8 cellular contexts compared by ENCODE assay signal in genomic region chr10:31101123-31101522, GRCh38.
DNase-seq lines count a peak whose midpoint lies in the region; ATAC-seq and TF ChIP-seq lines count a peak whose summit lies in the region.

No MANE protein-coding gene starts in this region.

- no peaks in the 10 kb centered on the region for H3K9me3 Mint-ChIP-seq in activated naive CD8-positive, alpha-beta T cell treated with anti-CD3 and anti-CD28 coated beads for 36 hours
- no peaks in the 10 kb centered on the region for H3K9me3 Mint-ChIP-seq in WTC11

- ATAC-seq in GM21717 (IDR thresholded peaks at IDR 0.05; ENCODE audit: unreplicated experiment) = peak; percentile 83
- ATAC-seq in WTC11 = no peak

- no peaks in the 10 kb centered on the region for H3K27me3 Mint-ChIP-seq in activated naive CD8-positive, alpha-beta T cell treated with anti-CD3 and anti-CD28 coated beads for 36 hours
- H3K27me3 Mint-ChIP-seq in WTC11 (ENCODE audit: low read depth) = no peaks in the 10 kb centered on the region

- H3K36me3 ChIP-seq in H7 (replicated peaks; ENCODE audit: control insufficient read depth, insufficient read depth, low read length) = no peaks in the 10 kb centered on the region

- no peak overlapping the region for H3K4me3 ChIP-seq in AG09309 (ENCODE audit: control insufficient read depth, low read depth, low read length)
- H3K4me3 ChIP-seq in H7 (ENCODE audit: insufficient read depth, low read depth, low read length) = no peak overlapping the region

- no peaks in the 10 kb centered on the region for H3K27me3 ChIP-seq in H7 (ENCODE audit: control insufficient read depth, insufficient read depth, low read length)

- H3K4me1 Mint-ChIP-seq in activated naive CD8-positive, alpha-beta T cell treated with anti-CD3 and anti-CD28 coated beads for 36 hours = peaks cover 34% of the 10 kb centered on the region
- H3K4me1 Mint-ChIP-seq in WTC11 = peaks cover 8% of the 10 kb centered on the region

- H3K27ac Mint-ChIP-seq in activated naive CD8-positive, alpha-beta T cell treated with anti-CD3 and anti-CD28 coated beads for 36 hours = peak overlapping the region; percentile 72
- no peak overlapping the region for H3K27ac Mint-ChIP-seq in WTC11

- peak; percentile 31 for DNase-seq in AG09309 (ENCODE audit: low read depth)
- peak; percentile 40 for DNase-seq in NCI-H226
- DNase-seq in activated naive CD8-positive, alpha-beta T cell treated with anti-CD3 and anti-CD28 coated beads for 36 hours = peak; percentile 72
- peak; percentile 37 for DNase-seq in pulmonary artery endothelial cell (ENCODE audit: low read depth, low spot score)
- no peak for DNase-seq in NCI-H2171 treated with DMSO at 0.1 percent for 48 hours (lab: John Stamatoyannopoulos, UW)
- no peak for DNase-seq in WTC11 (ENCODE audit: low spot score)
- no peak for DNase-seq in H7

- H3K36me3 Mint-ChIP-seq in activated naive CD8-positive, alpha-beta T cell treated with anti-CD3 and anti-CD28 coated beads for 36 hours = no peaks in the 10 kb centered on the region
- no peaks in the 10 kb centered on the region for H3K36me3 Mint-ChIP-seq in WTC11

- H3K4me3 Mint-ChIP-seq in activated naive CD8-positive, alpha-beta T cell treated with anti-CD3 and anti-CD28 coated beads for 36 hours = peak overlapping the region; percentile 51
- no peak overlapping the region for H3K4me3 Mint-ChIP-seq in WTC11

- CTCF ChIA-PET in WTC11 (lab: Charles Lee) = interaction anchor here (0.6 kb wide), 1 partner anchor 8 kb away, joined by 5 read pairs; no protein-coding TSS in a partner anchor

- POLR2A ChIA-PET in WTC11 (lab: Charles Lee) = no interaction called here

- TF ChIP-seq CTCF in AG09309 (IDR thresholded peaks at IDR 0.05; ENCODE audit: control insufficient read depth, insufficient read depth, low read depth, low read length, missing control alignments) = no peak
- TF ChIP-seq CTCF in WTC11 (IDR thresholded peaks at IDR 0.05) = no peak

TF ChIP-seq in WTC11, 78 proteins besides CTCF, POLR2A, EP300 and RAD21:
- no peak for TF ChIP-seq ETV6 (CRISPR knock-in tag; IDR thresholded peaks at IDR 0.05)
- TF ChIP-seq ZNF396 (CRISPR knock-in tag; IDR thresholded peaks at IDR 0.05; ENCODE audit: borderline replicate concordance) = no peak
- no peak for TF ChIP-seq ELF4 (CRISPR knock-in tag; IDR thresholded peaks at IDR 0.05; ENCODE audit: low read depth)
- no peak for TF ChIP-seq ZNF425 (CRISPR knock-in tag; conservative IDR thresholded peaks at IDR 0.05)

Comparison
In these comparisons a context has a peak if more than half of its experiments do, and no peak if none do; other contexts are left out.
1. DNase-seq: peak in AG09309 (single experiment), NCI-H226 (single experiment), activated naive CD8-positive, alpha-beta T cell treated with anti-CD3 and anti-CD28 coated beads for 36 hours (single experiment) and pulmonary artery endothelial cell (single experiment); none in NCI-H2171 treated with DMSO at 0.1 percent for 48 hours (single experiment), WTC11 (single experiment) and H7 (single experiment).